Comparison of ENCODE assay signal across 1 cellular context in genomic region chr17:62619413-62620155, GRCh38.
TF ChIP-seq lines count a peak whose summit lies in the region.

No MANE protein-coding gene starts in this region.

TF ChIP-seq in HepG2, 621 proteins besides CTCF, POLR2A, EP300 and RAD21:
- TF ChIP-seq IRF9 (CRISPR knock-in tag; IDR thresholded peaks at IDR 0.05; ENCODE audit: borderline replicate concordance) (peak; percentile 51; the same call in 1 of the 2 replicates), AKAP8 (CRISPR knock-in tag; IDR thresholded peaks at IDR 0.05) (0 out of 2 replicates have a peak, but pooled peaks have one; percentile 16), PHF20 (CRISPR knock-in tag; IDR thresholded peaks at IDR 0.05) (no peak), STAT6 (CRISPR knock-in tag; IDR thresholded peaks at IDR 0.05; ENCODE audit: borderline replicate concordance) (no peak), ZBTB33 (CRISPR knock-in tag; IDR thresholded peaks at IDR 0.05) (peak; percentile 18; the same call in 1 of the 2 replicates), ZBTB38 (CRISPR knock-in tag; IDR thresholded peaks at IDR 0.05) (peak; percentile 53; the same call in 1 of the 2 replicates)
